ENCODE assay signal across 1 cellular context in genomic region chr17:19418312-19418992, GRCh38.
TF ChIP-seq lines count a peak whose summit lies in the region.

No MANE protein-coding gene starts in this region.

TF ChIP-seq in WTC11, 78 proteins besides CTCF, POLR2A, EP300 and RAD21 (continued from another document):
- TF ChIP-seq PRDM15 (CRISPR knock-in tag; IDR thresholded peaks at IDR 0.05) (no peak), EMX1 (CRISPR knock-in tag; IDR thresholded peaks at IDR 0.05) (no peak)
TF ChIP-seq in WTC11: peak in this region for 0.
